Comparison of ENCODE assay signal across 1 cellular context in genomic region chr19:40687525-40688016, GRCh38.
TF ChIP-seq lines count a peak whose summit lies in the region.

No MANE protein-coding gene starts in this region.

TF ChIP-seq in GM23338, 12 proteins besides CTCF, POLR2A, EP300 and RAD21 (continued from another document):
- TF ChIP-seq, protein P1, sequence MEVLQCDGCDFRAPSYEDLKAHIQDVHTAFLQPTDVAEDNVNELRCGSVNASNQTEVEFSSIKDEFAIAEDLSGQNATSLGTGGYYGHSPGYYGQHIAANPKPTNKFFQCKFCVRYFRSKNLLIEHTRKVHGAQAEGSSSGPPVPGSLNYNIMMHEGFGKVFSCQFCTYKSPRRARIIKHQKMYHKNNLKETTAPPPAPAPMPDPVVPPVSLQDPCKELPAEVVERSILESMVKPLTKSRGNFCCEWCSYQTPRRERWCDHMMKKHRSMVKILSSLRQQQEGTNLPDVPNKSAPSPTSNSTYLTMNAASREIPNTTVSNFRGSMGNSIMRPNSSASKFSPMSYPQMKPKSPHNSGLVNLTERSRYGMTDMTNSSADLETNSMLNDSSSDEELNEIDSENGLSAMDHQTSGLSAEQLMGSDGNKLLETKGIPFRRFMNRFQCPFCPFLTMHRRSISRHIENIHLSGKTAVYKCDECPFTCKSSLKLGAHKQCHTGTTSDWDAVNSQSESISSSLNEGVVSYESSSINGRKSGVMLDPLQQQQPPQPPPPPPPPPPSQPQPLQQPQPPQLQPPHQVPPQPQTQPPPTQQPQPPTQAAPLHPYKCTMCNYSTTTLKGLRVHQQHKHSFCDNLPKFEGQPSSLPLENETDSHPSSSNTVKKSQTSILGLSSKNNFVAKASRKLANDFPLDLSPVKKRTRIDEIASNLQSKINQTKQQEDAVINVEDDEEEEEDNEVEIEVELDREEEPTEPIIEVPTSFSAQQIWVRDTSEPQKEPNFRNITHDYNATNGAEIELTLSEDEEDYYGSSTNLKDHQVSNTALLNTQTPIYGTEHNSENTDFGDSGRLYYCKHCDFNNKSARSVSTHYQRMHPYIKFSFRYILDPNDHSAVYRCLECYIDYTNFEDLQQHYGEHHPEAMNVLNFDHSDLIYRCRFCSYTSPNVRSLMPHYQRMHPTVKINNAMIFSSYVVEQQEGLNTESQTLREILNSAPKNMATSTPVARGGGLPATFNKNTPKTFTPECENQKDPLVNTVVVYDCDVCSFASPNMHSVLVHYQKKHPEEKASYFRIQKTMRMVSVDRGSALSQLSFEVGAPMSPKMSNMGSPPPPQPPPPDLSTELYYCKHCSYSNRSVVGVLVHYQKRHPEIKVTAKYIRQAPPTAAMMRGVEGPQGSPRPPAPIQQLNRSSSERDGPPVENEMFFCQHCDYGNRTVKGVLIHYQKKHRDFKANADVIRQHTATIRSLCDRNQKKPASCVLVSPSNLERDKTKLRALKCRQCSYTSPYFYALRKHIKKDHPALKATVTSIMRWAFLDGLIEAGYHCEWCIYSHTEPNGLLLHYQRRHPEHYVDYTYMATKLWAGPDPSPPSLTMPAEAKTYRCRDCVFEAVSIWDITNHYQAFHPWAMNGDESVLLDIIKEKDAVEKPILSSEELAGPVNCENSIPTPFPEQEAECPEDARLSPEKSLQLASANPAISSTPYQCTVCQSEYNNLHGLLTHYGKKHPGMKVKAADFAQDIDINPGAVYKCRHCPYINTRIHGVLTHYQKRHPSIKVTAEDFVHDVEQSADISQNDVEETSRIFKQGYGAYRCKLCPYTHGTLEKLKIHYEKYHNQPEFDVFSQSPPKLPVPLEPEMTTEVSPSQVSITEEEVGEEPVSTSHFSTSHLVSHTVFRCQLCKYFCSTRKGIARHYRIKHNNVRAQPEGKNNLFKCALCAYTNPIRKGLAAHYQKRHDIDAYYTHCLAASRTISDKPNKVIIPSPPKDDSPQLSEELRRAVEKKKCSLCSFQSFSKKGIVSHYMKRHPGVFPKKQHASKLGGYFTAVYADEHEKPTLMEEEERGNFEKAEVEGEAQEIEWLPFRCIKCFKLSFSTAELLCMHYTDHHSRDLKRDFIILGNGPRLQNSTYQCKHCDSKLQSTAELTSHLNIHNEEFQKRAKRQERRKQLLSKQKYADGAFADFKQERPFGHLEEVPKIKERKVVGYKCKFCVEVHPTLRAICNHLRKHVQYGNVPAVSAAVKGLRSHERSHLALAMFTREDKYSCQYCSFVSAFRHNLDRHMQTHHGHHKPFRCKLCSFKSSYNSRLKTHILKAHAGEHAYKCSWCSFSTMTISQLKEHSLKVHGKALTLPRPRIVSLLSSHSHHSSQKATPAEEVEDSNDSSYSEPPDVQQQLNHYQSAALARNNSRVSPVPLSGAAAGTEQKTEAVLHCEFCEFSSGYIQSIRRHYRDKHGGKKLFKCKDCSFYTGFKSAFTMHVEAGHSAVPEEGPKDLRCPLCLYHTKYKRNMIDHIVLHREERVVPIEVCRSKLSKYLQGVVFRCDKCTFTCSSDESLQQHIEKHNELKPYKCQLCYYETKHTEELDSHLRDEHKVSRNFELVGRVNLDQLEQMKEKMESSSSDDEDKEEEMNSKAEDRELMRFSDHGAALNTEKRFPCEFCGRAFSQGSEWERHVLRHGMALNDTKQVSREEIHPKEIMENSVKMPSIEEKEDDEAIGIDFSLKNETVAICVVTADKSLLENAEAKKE (CRISPR knock-in tag; IDR thresholded peaks at IDR 0.05), result no peak
- no peak for TF ChIP-seq EZH2phosphoT487 (IDR thresholded peaks at IDR 0.05; ENCODE audit: unreplicated experiment)
- TF ChIP-seq REST (IDR thresholded peaks at IDR 0.05; ENCODE audit: unreplicated experiment), result no peak
